In genomic region chr20:58712823-58713731, GRCh38 we compare ENCODE assay signal across 17 cellular contexts. TPM values are rescaled to one million over a fixed set of nuclear protein-coding genes. Genes with fewer than 3 reads are reported as not detected.
A peak's percentile ranks its signal among the peaks of the same experiment; 100 is the strongest.
DNase-seq lines count a peak whose midpoint lies in the region; ATAC-seq, FAIRE-seq and TF ChIP-seq lines count a peak whose summit lies in the region.
"Had no signal": no experiment of that assay in that cellular context is flagged by ENCODE, and none has a peak within 500 bp of the region (broad histone marks: within the 10 kb centered on the region; RNA-seq: fewer than 3 reads in every experiment).

No MANE protein-coding gene starts in this region.

- H3K4me3 ChIP-seq in HepG2 (replicated peaks in 1 of 3; ENCODE audit: insufficient read depth in 1 of 3, low read depth in 2 of 3, low read length in 3 of 3): no peak overlapping the region
- H3K4me3 ChIP-seq: ascending aorta, esophagus squamous epithelium, neural progenitor cell, SJSA1 had no signal

- no peaks in the 10 kb centered on the region for H3K4me1 Mint-ChIP-seq in activated CD4-positive, alpha-beta memory T cell treated with anti-CD3 and anti-CD28 coated beads for 36 hours (ENCODE audit: low read depth)
- H3K4me1 Mint-ChIP-seq in stimulated activated naive CD8-positive, alpha-beta T cell treated with anti-CD3 and anti-CD28 coated beads, Interleukin-15, amount 100 ng/mL, for 72 hours: no peaks in the 10 kb centered on the region
- H3K4me1 Mint-ChIP-seq: IgD-negative memory B cell had no signal

- H3K27ac Mint-ChIP-seq in activated naive CD4-positive, alpha-beta T cell treated with anti-CD3 and anti-CD28 coated beads, Interleukin-2, amount 50 U/mL, for 72 hours: peak overlapping the region; percentile 30 to 68
- H3K27ac Mint-ChIP-seq in activated CD4-positive, alpha-beta memory T cell treated with anti-CD3 and anti-CD28 coated beads for 36 hours: no peak overlapping the region
- no peak overlapping the region for H3K27ac Mint-ChIP-seq in stimulated activated naive CD8-positive, alpha-beta T cell treated with anti-CD3 and anti-CD28 coated beads, Interleukin-15, amount 100 ng/mL, for 72 hours
- H3K27ac Mint-ChIP-seq: IgD-negative memory B cell, neural progenitor cell had no signal

- CTCF ChIA-PET in activated CD4-positive, alpha-beta memory T cell treated with anti-CD3 and anti-CD28 coated beads for 36 hours (lab: Charles Lee): no interaction called here
- CTCF ChIA-PET in HepG2 (lab: Yijun Ruan, JAX; ENCODE audit: low intra/inter-chr PET ratio, low total read pairs): no interaction called here

- H3K9me3 ChIP-seq in HepG2 (ENCODE audit: low read length): no peaks in the 10 kb centered on the region
- H3K9me3 ChIP-seq: ascending aorta, esophagus squamous epithelium, SJSA1 had no signal

- H4K20me1 ChIP-seq in HepG2 (ENCODE audit: insufficient read depth, low read length): no peaks in the 10 kb centered on the region; the same call in 1 of the 2 replicates

- ATAC-seq in activated naive CD4-positive, alpha-beta T cell treated with anti-CD3 and anti-CD28 coated beads, Interleukin-2, amount 50 U/mL, for 72 hours: no peak
- no peak for ATAC-seq in HepG2
- no peak for ATAC-seq in stimulated activated naive CD8-positive, alpha-beta T cell treated with anti-CD3 and anti-CD28 coated beads, Interleukin-15, amount 100 ng/mL, for 72 hours

- H3K9ac ChIP-seq in HepG2 (ENCODE audit: insufficient read depth, low read depth, low read length): no peak overlapping the region
- H3K9ac ChIP-seq: neural progenitor cell had no signal

- no peaks in the 10 kb centered on the region for H3K36me3 ChIP-seq in HepG2 (replicated peaks in 1 of 2; ENCODE audit: control insufficient read depth in 1 of 2, insufficient read depth in 2 of 2, low read length in 2 of 2)
- H3K36me3 ChIP-seq: neural progenitor cell, SJSA1 had no signal

- H3K4me3 Mint-ChIP-seq in activated CD4-positive, alpha-beta memory T cell treated with anti-CD3 and anti-CD28 coated beads for 36 hours: no peak overlapping the region
- H3K4me3 Mint-ChIP-seq in stimulated activated naive CD8-positive, alpha-beta T cell treated with anti-CD3 and anti-CD28 coated beads, Interleukin-15, amount 100 ng/mL, for 72 hours: no peak overlapping the region
- H3K4me3 Mint-ChIP-seq: IgD-negative memory B cell, neural progenitor cell had no signal

- intact Hi-C loops in activated CD4-positive, alpha-beta memory T cell treated with anti-CD3 and anti-CD28 coated beads for 36 hours (cut with micrococcal nuclease): no loop called here
- intact Hi-C loops in HepG2 (cut with micrococcal nuclease; ENCODE audit: unreplicated experiment): no loop called here

- no peak for FAIRE-seq in HepG2 (lab: Jason Lieb, UNC)
- FAIRE-seq in GM19239 (lab: Jason Lieb, UNC): no peak

- no peak overlapping the region for H2AFZ ChIP-seq in HepG2 (ENCODE audit: low read length)
- H2AFZ ChIP-seq: neural progenitor cell had no signal

- DNase-seq in activated naive CD4-positive, alpha-beta T cell treated with anti-CD3 and anti-CD28 coated beads, Interleukin-2, amount 50 U/mL, for 72 hours (ENCODE audit: low spot score in 2 of 2): peak in 1 of 2 donors; percentile 1
- no peak for DNase-seq in activated naive CD4-positive, alpha-beta T cell (lab: John Stamatoyannopoulos, UW)
- DNase-seq in activated CD4-positive, alpha-beta memory T cell treated with anti-CD3 and anti-CD28 coated beads for 36 hours: peak; percentile 5
- DNase-seq in HepG2 (ENCODE audit: low spot score) (no peak), NCI-H446 (lab: John Stamatoyannopoulos, UW) (no peak), GM19239 (ENCODE audit: insufficient read length, low spot score) (no peak), NCI-H1092 (lab: John Stamatoyannopoulos, UW) (no peak)
- DNase-seq in stimulated activated naive CD8-positive, alpha-beta T cell treated with anti-CD3 and anti-CD28 coated beads, Interleukin-15, amount 100 ng/mL, for 72 hours: peak; percentile 0 to 5
- DNase-seq: dermis blood vessel endothelial cell, esophagus squamous epithelium, hippocampal formation, NCI-H1105 treated with DMSO at 0.1 percent for 48 hours, NCI-H226 had no signal

- H3K27me3 ChIP-seq in HepG2 (ENCODE audit: control insufficient read depth in 1 of 2, insufficient read depth in 2 of 2, low read length in 2 of 2): no peaks in the 10 kb centered on the region
- H3K27me3 ChIP-seq: ascending aorta, esophagus squamous epithelium, neural progenitor cell, SJSA1 had no signal

- BruUV-seq in HepG2 (replicated peaks; lab: Mats Ljungman, UMichigan): no TSS peak

- TF ChIP-seq RAD21 in HepG2 (CRISPR knock-in tag; IDR thresholded peaks at IDR 0.05): no peak

- no peak overlapping the region for H3K4me2 ChIP-seq in HepG2 (ENCODE audit: low read depth, low read length)
- H3K4me2 ChIP-seq: neural progenitor cell had no signal

- TF ChIP-seq CTCF in HepG2 (CRISPR knock-in tag; IDR thresholded peaks at IDR 0.05): no peak

- peaks cover 21% of the 10 kb centered on the region for H3K4me1 ChIP-seq in HepG2 (ENCODE audit: insufficient read depth, low read length)
- H3K4me1 ChIP-seq: ascending aorta, esophagus squamous epithelium, SJSA1 had no signal

- WGBS in HepG2 (ENCODE audit: low lambda C conversion rate): 92% methylated on average over 22 of the region's 23 CpGs

- TF ChIP-seq POLR2A in HepG2 (IDR thresholded peaks at IDR 0.05; ENCODE audit: insufficient read depth in 1 of 2, low read depth in 2 of 2, low read length in 2 of 2): no peak

- no peaks in the 10 kb centered on the region for H3K79me2 ChIP-seq in HepG2 (ENCODE audit: insufficient read depth, low read length)

- in situ Hi-C loops in HepG2 (cut with HindIII; ENCODE audit: extremely low pct_ligation_motif_present, low pct_unique_long_range_greater_than_20kb): no loop called here

- H3K36me3 Mint-ChIP-seq in activated naive CD4-positive, alpha-beta T cell treated with anti-CD3 and anti-CD28 coated beads, Interleukin-2, amount 50 U/mL, for 72 hours: no peaks in the 10 kb centered on the region
- H3K36me3 Mint-ChIP-seq in activated CD4-positive, alpha-beta memory T cell treated with anti-CD3 and anti-CD28 coated beads for 36 hours: no peaks in the 10 kb centered on the region

- no peaks in the 10 kb centered on the region for H3K27me3 Mint-ChIP-seq in activated CD4-positive, alpha-beta memory T cell treated with anti-CD3 and anti-CD28 coated beads for 36 hours
- H3K27me3 Mint-ChIP-seq in stimulated activated naive CD8-positive, alpha-beta T cell treated with anti-CD3 and anti-CD28 coated beads, Interleukin-15, amount 100 ng/mL, for 72 hours: no peaks in the 10 kb centered on the region
- H3K27me3 Mint-ChIP-seq: IgD-negative memory B cell had no signal

- TF ChIP-seq EP300 in HepG2 (IDR thresholded peaks at IDR 0.05; ENCODE audit: low read depth in 2 of 2, low read length in 2 of 2) (no peak), HepG2 (CRISPR knock-in tag; IDR thresholded peaks at IDR 0.05; ENCODE audit: borderline replicate concordance) (no peak)

- H3K27ac ChIP-seq in HepG2 (ENCODE audit: extremely low read length, insufficient read depth, low read length): no peak overlapping the region
- H3K27ac ChIP-seq: ascending aorta, esophagus squamous epithelium, neural progenitor cell, SJSA1 had no signal

- H3K9me3 Mint-ChIP-seq in activated naive CD4-positive, alpha-beta T cell treated with anti-CD3 and anti-CD28 coated beads, Interleukin-2, amount 50 U/mL, for 72 hours: no peaks in the 10 kb centered on the region
- no peaks in the 10 kb centered on the region for H3K9me3 Mint-ChIP-seq in activated CD4-positive, alpha-beta memory T cell treated with anti-CD3 and anti-CD28 coated beads for 36 hours
- H3K9me3 Mint-ChIP-seq in stimulated activated naive CD8-positive, alpha-beta T cell treated with anti-CD3 and anti-CD28 coated beads, Interleukin-15, amount 100 ng/mL, for 72 hours: no peaks in the 10 kb centered on the region
- H3K9me3 Mint-ChIP-seq: IgD-negative memory B cell, neural progenitor cell had no signal

- POLR2A ChIA-PET in activated CD4-positive, alpha-beta memory T cell treated with anti-CD3 and anti-CD28 coated beads for 36 hours (lab: Charles Lee): no interaction called here
- POLR2A ChIA-PET in HepG2 (lab: Yijun Ruan, JAX): no interaction called here

TF ChIP-seq in HepG2, 621 proteins besides CTCF, POLR2A, EP300 and RAD21 (continues in another document):
- TF ChIP-seq PPARG (CRISPR knock-in tag; conservative IDR thresholded peaks at IDR 0.05): no peak
- TF ChIP-seq IRX3 (CRISPR knock-in tag; IDR thresholded peaks at IDR 0.05; ENCODE audit: borderline replicate concordance, low read depth): no peak
- no peak for TF ChIP-seq NFKB2 (CRISPR knock-in tag; IDR thresholded peaks at IDR 0.05; ENCODE audit: borderline replicate concordance)
- TF ChIP-seq ZNF850 (CRISPR knock-in tag; conservative IDR thresholded peaks at IDR 0.05): no peak
- 0 out of 2 replicates have a peak, but pooled peaks have one; percentile 22 for TF ChIP-seq HNRNPL (IDR thresholded peaks at IDR 0.05; ENCODE audit: low read depth, low read length)

RNA-seq across cellular contexts. Expression of gene NPEPL1, which starts 20.5 kb away (rescaled TPM):
- total RNA-seq in activated naive CD4-positive, alpha-beta T cell treated with anti-CD3 and anti-CD28 coated beads, Interleukin-2, amount 50 U/mL, for 72 hours: 10 to 100 TPM; 12.8 to 21.6 TPM
- total RNA-seq in activated CD4-positive, alpha-beta memory T cell treated with anti-CD3 and anti-CD28 coated beads for 36 hours: 10 to 100 TPM; 17.8 to 18.8 TPM
- 0.60 and 4.1 TPM in 2 replicates for total RNA-seq in HepG2 (2016; rRNA removed; fragmentation: Illumina TruSeq; extraction: Trizol)
- 3.0 and 3.1 TPM in 2 replicates for total RNA-seq in HepG2 (2016; cell fraction: cytosol; rRNA removed; fragmentation: Illumina TruSeq; extraction: Trizol; ENCODE audit: low read depth)
- total RNA-seq in HepG2 (2016; cell fraction: insoluble cytoplasmic fraction; rRNA removed; fragmentation: Illumina TruSeq; extraction: Trizol): 0.30 and 4.3 TPM in 2 replicates
- 0.96 and 1.0 TPM in 2 replicates for total RNA-seq in HepG2 (2016; cell fraction: membrane; rRNA removed; fragmentation: Illumina TruSeq; extraction: Trizol)
- 8.0 and 8.6 TPM in 2 replicates for total RNA-seq in HepG2 (2016; cell fraction: nucleus; rRNA removed; fragmentation: Illumina TruSeq; extraction: Trizol)
- 7.5 and 9.9 TPM in 2 replicates for polyA plus RNA-seq in HepG2 (2011; rRNA removed)
- polyA plus RNA-seq in HepG2 (2011; cell fraction: cytosol; rRNA removed): 1.3 and 1.9 TPM in 2 replicates
- 184 and 219 TPM in 2 replicates for polyA plus RNA-seq in HepG2 (2011; cell fraction: nucleus; rRNA removed)
- 16.9 and 23.0 TPM in 2 replicates for polyA plus RNA-seq in HepG2 (2012)
- polyA plus RNA-seq in HepG2 (2016; cell fraction: cytosol; fragmentation: Illumina TruSeq; extraction: Trizol; ENCODE audit: low read depth): 0.41 and 0.51 TPM in 2 replicates
- 0.69 and 1.4 TPM in 2 replicates for polyA plus RNA-seq in HepG2 (2016; cell fraction: insoluble cytoplasmic fraction; fragmentation: Illumina TruSeq; extraction: Trizol; ENCODE audit: low read depth)
- 0.55 and 0.71 TPM in 2 replicates for polyA plus RNA-seq in HepG2 (2016; cell fraction: membrane; fragmentation: Illumina TruSeq; extraction: Trizol; ENCODE audit: low read depth)
- 49.5 and 52.8 TPM in 2 replicates for polyA plus RNA-seq in HepG2 (2016; cell fraction: nucleus; fragmentation: Illumina TruSeq; extraction: Trizol; ENCODE audit: insufficient read depth, low read depth)
- 8.5 and 18.0 TPM in 2 replicates for polyA minus RNA-seq in HepG2 (2011; rRNA and poly(A)+ RNA removed; ENCODE audit: low replicate concordance)
- 0.49 and 0.88 TPM in 2 replicates for polyA minus RNA-seq in HepG2 (2011; cell fraction: cytosol; rRNA and poly(A)+ RNA removed)
- 24.2 and 30.1 TPM in 2 replicates for polyA minus RNA-seq in HepG2 (2011; cell fraction: nucleus; rRNA and poly(A)+ RNA removed)

Comparison
In these comparisons a context has a peak if more than half of its experiments do, and no peak if none do; other contexts are left out.
1. DNase-seq: peak in activated CD4-positive, alpha-beta memory T cell treated with anti-CD3 and anti-CD28 coated beads for 36 hours (single experiment) and stimulated activated naive CD8-positive, alpha-beta T cell treated with anti-CD3 and anti-CD28 coated beads, Interleukin-15, amount 100 ng/mL, for 72 hours (2 of 2); none in activated naive CD4-positive, alpha-beta T cell (0 of 4), HepG2 (single experiment), NCI-H446 (0 of 2), GM19239 (single experiment) and NCI-H1092 (single experiment).
2. H3K27ac Mint-ChIP-seq: peak in activated naive CD4-positive, alpha-beta T cell treated with anti-CD3 and anti-CD28 coated beads, Interleukin-2, amount 50 U/mL, for 72 hours (2 of 2); none in activated CD4-positive, alpha-beta memory T cell treated with anti-CD3 and anti-CD28 coated beads for 36 hours (single experiment) and stimulated activated naive CD8-positive, alpha-beta T cell treated with anti-CD3 and anti-CD28 coated beads, Interleukin-15, amount 100 ng/mL, for 72 hours (0 of 2).